In the genomic region with DNA sequence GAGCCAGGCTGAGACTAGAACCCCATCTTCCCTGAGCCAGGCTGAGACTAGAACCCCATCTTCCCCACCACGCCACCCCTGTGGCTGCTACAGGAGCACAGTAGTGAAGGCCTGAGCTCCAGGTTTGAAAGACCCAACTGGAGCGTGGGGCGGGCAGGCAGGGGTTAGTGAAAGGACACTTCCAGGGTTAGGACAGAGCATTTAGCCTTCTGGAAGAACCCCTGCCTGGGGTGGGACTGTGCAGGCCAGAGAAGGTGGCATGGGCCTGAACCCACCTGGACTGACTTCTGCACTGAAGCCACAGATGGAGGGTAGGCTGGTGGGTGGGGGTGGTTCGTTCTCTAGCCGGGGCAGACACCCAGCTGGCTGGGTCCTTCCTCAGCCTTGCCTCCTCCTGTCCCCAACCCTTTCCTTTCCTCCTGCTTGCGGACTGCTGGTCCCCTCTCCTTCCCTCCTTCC, we compare ENCODE assay signal across 15 cellular contexts. TPM values are rescaled to one million over a fixed set of nuclear protein-coding genes. Genes with fewer than 3 reads are reported as not detected.
A peak's percentile ranks its signal among the peaks of the same experiment; 100 is the strongest.
DNase-seq lines count a peak whose midpoint lies in the region; ATAC-seq, FAIRE-seq and TF ChIP-seq lines count a peak whose summit lies in the region.
"Had no signal": no experiment of that assay in that cellular context is flagged by ENCODE, and none has a peak within 500 bp of the region (broad histone marks: within the 10 kb centered on the region; RNA-seq: fewer than 3 reads in every experiment).

No MANE protein-coding gene starts in this region.

- H3K4me1 Mint-ChIP-seq in Caco-2 (ENCODE audit: low read depth, unreplicated experiment) = no peaks in the 10 kb centered on the region

- POLR2A ChIA-PET in Caco-2 (lab: Charles Lee) = no interaction called here

- H3K36me3 ChIP-seq in Caco-2 (ENCODE audit: control insufficient read depth, insufficient read depth, low read length) (peaks cover 8% of the 10 kb centered on the region), pancreas (peaks cover 4 to 57% (median 33%) of the 10 kb centered on the region in 3 donors)

- H3K27ac ChIP-seq in 22Rv1 (peak overlapping the region; percentile 52), caudate nucleus (ENCODE audit: low read depth, low read length) (peak overlapping the region; percentile 99), pancreas (peak overlapping the region; percentile 79 to 89 (median 86))

- intact Hi-C loops in Caco-2 (cut with micrococcal nuclease; ENCODE audit: unreplicated experiment) (no loop called here), pancreas (cut with DNase I) (no loop called here)

- no peaks in the 10 kb centered on the region for H3K9me3 Mint-ChIP-seq in Caco-2 (ENCODE audit: unreplicated experiment)
- H3K9me3 Mint-ChIP-seq: activated T-helper 1 cell treated with anti-CD3 and anti-CD28 coated beads, Interleukin-12 subunit alpha, Interleukin-12 subunit beta, Interleukin-2, Interleukin-4 antibody, amounts not matched to agents 30 ng/mL and 10 ng/mL and 1 ng/mL, durations not matched to agents 14 hours and 24 hours and 36 hours; memory B cell had no signal

- H3K27me3 Mint-ChIP-seq in Caco-2 (ENCODE audit: insufficient read depth, unreplicated experiment) = no peaks in the 10 kb centered on the region
- H3K27me3 Mint-ChIP-seq: memory B cell had no signal

- H3K27me3 ChIP-seq in Caco-2 (replicated peaks; ENCODE audit: control insufficient read depth, insufficient read depth, low read length) (no peaks in the 10 kb centered on the region), pancreas (no peaks in the 10 kb centered on the region)
- H3K27me3 ChIP-seq: esophagus squamous epithelium had no signal

- H3K9me3 ChIP-seq in Caco-2 = no peaks in the 10 kb centered on the region
- H3K9me3 ChIP-seq in pancreas = no peaks in the 10 kb centered on the region
- H3K9me3 ChIP-seq: esophagus squamous epithelium had no signal

- H3K4me3 Mint-ChIP-seq in Caco-2 (ENCODE audit: unreplicated experiment) = no peak overlapping the region
- H3K4me3 Mint-ChIP-seq: activated T-helper 1 cell treated with anti-CD3 and anti-CD28 coated beads, Interleukin-12 subunit alpha, Interleukin-12 subunit beta, Interleukin-2, Interleukin-4 antibody, amounts not matched to agents 30 ng/mL and 10 ng/mL and 1 ng/mL, durations not matched to agents 14 hours and 24 hours and 36 hours; memory B cell had no signal

- DNase-seq in Caco-2 (no peak), caudate nucleus (lab: John Stamatoyannopoulos, UW) (no peak), pancreas (peak in 1 of 6 donors; percentile 59), NCI-H446 (lab: John Stamatoyannopoulos, UW) (no peak), OCI-M1 (lab: John Stamatoyannopoulos, UW) (no peak)
- DNase-seq: cerebellar nuclear complex, esophagus squamous epithelium, IMR-90, NCI-H82, SHP77 treated with DMSO at 0.1 percent for 48 hours had no signal

- no peak for ATAC-seq in pancreas
- no peak for ATAC-seq in GM21529 (IDR thresholded peaks at IDR 0.05; ENCODE audit: unreplicated experiment)
- no peak for ATAC-seq in HG03280 (IDR thresholded peaks at IDR 0.05; ENCODE audit: unreplicated experiment)

- CTCF ChIA-PET in Caco-2 (lab: Charles Lee) = interaction anchor here (0.5 kb wide), 1 partner anchor 334 kb away, joined by 3 read pairs; no protein-coding TSS in a partner anchor

- H3K36me3 Mint-ChIP-seq in Caco-2 (ENCODE audit: insufficient read depth, unreplicated experiment) = peaks cover 67% of the 10 kb centered on the region

- H3K4me1 ChIP-seq in Caco-2 (no peaks in the 10 kb centered on the region), pancreas (peaks cover 31 to 40% (median 37%) of the 10 kb centered on the region in 3 donors)

- no peak for FAIRE-seq in pancreas (lab: Jason Lieb, UNC)

- TF ChIP-seq CTCF in 22Rv1 (IDR thresholded peaks at IDR 0.05) (no peak), Caco-2 (IDR thresholded peaks at IDR 0.05; ENCODE audit: insufficient read depth in 1 of 2, low read depth in 1 of 2, low read length in 1 of 2, severe bottlenecking in 1 of 2, unreplicated experiment in 1 of 2) (no peak), pancreas (IDR thresholded peaks at IDR 0.05) (no peak)

- H3K4me3 ChIP-seq in Caco-2 (ENCODE audit: low read depth, low read length) (no peak overlapping the region), pancreas (no peak overlapping the region)
- H3K4me3 ChIP-seq: esophagus squamous epithelium had no signal

- BruUV-seq in Caco-2 (replicated peaks; lab: Mats Ljungman, UMichigan) = no TSS peak

- WGBS in pancreas, 2 donors = 75% methylated on average over 5 to 6 of the region's 6 CpGs

- H3K27ac Mint-ChIP-seq in Caco-2 (ENCODE audit: unreplicated experiment) = peak overlapping the region; percentile 29
- H3K27ac Mint-ChIP-seq: activated T-helper 1 cell treated with anti-CD3 and anti-CD28 coated beads, Interleukin-12 subunit alpha, Interleukin-12 subunit beta, Interleukin-2, Interleukin-4 antibody, amounts not matched to agents 30 ng/mL and 10 ng/mL and 1 ng/mL, durations not matched to agents 14 hours and 24 hours and 36 hours had no signal

RNA-seq across cellular contexts. Expression of a gene that starts 24.1 kb away (rescaled TPM):
- total RNA-seq in Caco-2 (2022) = 61.9 and 67.8 TPM in 2 replicates
- 10 to 100 TPM; 64.1 to 99.2 (median 84.9) TPM for total RNA-seq in pancreas
- polyA plus RNA-seq in pancreas = 10 to 100 TPM; 44.8 to 60.8 TPM

RNA-seq across cellular contexts. Expression of a gene that starts 26.0 kb away (rescaled TPM):
- 47.2 and 48.0 TPM in 2 replicates for total RNA-seq in Caco-2 (2022)
- total RNA-seq in pancreas = 10 to 100 TPM; 20.2 to 35.4 (median 28.3) TPM
- polyA plus RNA-seq in pancreas = 10 to 100 TPM; 14.7 to 36.0 TPM

RNA-seq across cellular contexts. Expression of a gene that starts 31.0 kb away (rescaled TPM):
- 50.3 and 55.3 TPM in 2 replicates for total RNA-seq in Caco-2 (2022)
- total RNA-seq in pancreas = 10 to 100 TPM; 16.6 to 32.3 (median 22.2) TPM
- 10 to 100 TPM; 10.9 to 16.8 TPM for polyA plus RNA-seq in pancreas

RNA-seq across cellular contexts. Expression of a gene that starts 50.0 kb away (rescaled TPM):
- total RNA-seq in Caco-2 (2022) (113 and 114 TPM in 2 replicates), pancreas (10 to 100 TPM; 21.2 to 35.8 (median 30.9) TPM)
- 10 to 100 TPM; 11.6 to 18.6 TPM for polyA plus RNA-seq in pancreas
